ENCODE assay signal across 1 cellular context in genomic region chr3:156620901-156621300, GRCh38.
TF ChIP-seq lines count a peak whose summit lies in the region.

No MANE protein-coding gene starts in this region.

TF ChIP-seq in K562, 482 proteins besides CTCF, POLR2A, EP300 and RAD21 (continued from another document):
- TF ChIP-seq RREB1 (CRISPR knock-in tag; IDR thresholded peaks at IDR 0.05) (no peak), NFRKB (IDR thresholded peaks at IDR 0.05; ENCODE audit: low read depth) (no peak), CGGBP1 (CRISPR knock-in tag; IDR thresholded peaks at IDR 0.05) (no peak), RUNX1 (IDR thresholded peaks at IDR 0.05; ENCODE audit: low read depth) (no peak), FOXA3 (CRISPR knock-in tag; conservative IDR thresholded peaks at IDR 0.05 in 1 of 2, IDR thresholded peaks at IDR 0.05 in 1 of 2) (no peak), ILF3 (IDR thresholded peaks at IDR 0.05; ENCODE audit: borderline replicate concordance) (no peak), TRIM28 (IDR thresholded peaks at IDR 0.05) (no peak), SIN3A (IDR thresholded peaks at IDR 0.05; ENCODE audit: borderline replicate concordance in 2 of 2, control insufficient read depth in 1 of 2, low read depth in 2 of 2, low read length in 2 of 2) (no peak), ZNF253 (CRISPR knock-in tag; conservative IDR thresholded peaks at IDR 0.05) (no peak), ZNF707 (CRISPR knock-in tag; conservative IDR thresholded peaks at IDR 0.05) (no peak), TBL1XR1 (IDR thresholded peaks at IDR 0.05; ENCODE audit: low read length in 2 of 2) (no peak), THRB (CRISPR knock-in tag; conservative IDR thresholded peaks at IDR 0.05) (no peak), CBFA2T2 (conservative IDR thresholded peaks at IDR 0.05) (no peak), NELFE (IDR thresholded peaks at IDR 0.05; ENCODE audit: insufficient read depth, insufficient read length) (no peak), TFE3 (CRISPR knock-in tag; IDR thresholded peaks at IDR 0.05) (no peak), SREBF1 (IDR thresholded peaks at IDR 0.05; ENCODE audit: borderline replicate concordance, low read depth, low read length) (no peak)
